Comparison of ENCODE assay signal across 27 cellular contexts in the genomic region with DNA sequence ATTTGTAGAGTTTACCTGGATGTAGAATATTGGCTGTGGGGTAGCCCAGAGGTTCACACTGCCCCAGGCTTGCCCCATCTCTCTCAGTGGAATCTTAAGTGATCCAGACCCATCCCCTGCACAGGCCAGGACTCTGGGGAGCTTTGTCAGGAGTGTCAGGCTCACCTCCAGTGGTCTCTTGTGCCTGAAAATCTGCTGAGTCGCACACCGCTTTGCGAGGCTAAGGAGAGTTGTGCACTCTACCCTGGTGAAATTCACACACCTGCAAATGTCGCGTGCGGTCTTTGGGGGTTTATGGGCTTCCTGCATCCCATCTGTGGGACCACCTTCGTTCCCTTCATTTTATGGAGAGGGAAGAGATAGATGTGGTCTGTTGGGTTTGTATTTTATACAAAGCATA.
DNase-seq lines count a peak whose midpoint lies in the region; ATAC-seq, FAIRE-seq and TF ChIP-seq lines count a peak whose summit lies in the region.
"Had no signal": no experiment of that assay in that cellular context is flagged by ENCODE, and none has a peak within 500 bp of the region (broad histone marks: within the 10 kb centered on the region; RNA-seq: fewer than 3 reads in every experiment).

No MANE protein-coding gene starts in this region.

- H3K4me3 ChIP-seq in HUES6 (ENCODE audit: low read depth, low read length) = no peak overlapping the region
- no peak overlapping the region for H3K4me3 ChIP-seq in H1 (ENCODE audit: extremely low read depth in 1 of 4, insufficient read depth in 2 of 4, low read depth in 3 of 4, low read length in 4 of 4)
- peak overlapping the region in 2 of 3 donors; percentile 39 to 50 for H3K4me3 ChIP-seq in right lobe of liver
- peak overlapping the region; percentile 29 for H3K4me3 ChIP-seq in rectal smooth muscle tissue (ENCODE audit: low read length)
- H3K4me3 ChIP-seq: MG63, tibial nerve had no signal

- peaks cover 2% of the 10 kb centered on the region; the same call in 1 of the 2 replicates for H3K79me1 ChIP-seq in H1 (ENCODE audit: low read depth, low read length)

- no peaks in the 10 kb centered on the region for H3K4me1 Mint-ChIP-seq in natural killer cell treated with Interleukin-12 subunit alpha and Interleukin-12 subunit beta and Interleukin-15 and Interleukin-18, amount 100 ng/mL, for 72 hours (ENCODE audit: low read depth in 2 of 2)
- H3K4me1 Mint-ChIP-seq: activated CD4-positive, alpha-beta T cell treated with anti-CD3 and anti-CD28 coated beads, Interleukin-2, amount 10 ng/mL, durations not matched to agents 7 days and 5 days; CD4-positive, CD25-positive, alpha-beta regulatory T cell; IgD-negative memory B cell; naive thymus-derived CD8-positive, alpha-beta T cell; T-cell had no signal

- no peak overlapping the region for H3K4me3 Mint-ChIP-seq in natural killer cell treated with Interleukin-12 subunit alpha and Interleukin-12 subunit beta and Interleukin-15 and Interleukin-18, amount 100 ng/mL, for 72 hours
- H3K4me3 Mint-ChIP-seq: activated CD4-positive, alpha-beta T cell treated with anti-CD3 and anti-CD28 coated beads, Interleukin-2, amount 10 ng/mL, durations not matched to agents 7 days and 5 days; CD4-positive, CD25-positive, alpha-beta regulatory T cell; IgD-negative memory B cell; naive thymus-derived CD8-positive, alpha-beta T cell; T-cell had no signal

- no peak overlapping the region for H4K8ac ChIP-seq in H1 (ENCODE audit: extremely low read depth, insufficient read depth, low read length)

- H3K9me3 ChIP-seq in HUES6 (ENCODE audit: control insufficient read depth, insufficient read depth, low read depth, low read length) (no peaks in the 10 kb centered on the region), H1 (ENCODE audit: insufficient read depth in 2 of 2, low read depth in 1 of 2, low read length in 1 of 2) (no peaks in the 10 kb centered on the region), right lobe of liver (no peaks in the 10 kb centered on the region)
- H3K9me3 ChIP-seq: MG63, tibial nerve had no signal

- no peak for TF ChIP-seq EP300 in H1 (IDR thresholded peaks at IDR 0.05; ENCODE audit: borderline replicate concordance in 1 of 2, low read depth in 2 of 2, low read length in 2 of 2)

- no peak for FAIRE-seq in H1 (lab: Jason Lieb, UNC)
- FAIRE-seq: G401.6 had no signal

- H3K9me3 Mint-ChIP-seq in natural killer cell treated with Interleukin-12 subunit alpha and Interleukin-12 subunit beta and Interleukin-15 and Interleukin-18, amount 100 ng/mL, for 72 hours = no peaks in the 10 kb centered on the region
- H3K9me3 Mint-ChIP-seq: activated CD4-positive, alpha-beta T cell treated with anti-CD3 and anti-CD28 coated beads, Interleukin-2, amount 10 ng/mL, durations not matched to agents 7 days and 5 days; CD4-positive, CD25-positive, alpha-beta regulatory T cell; IgD-negative memory B cell; naive thymus-derived CD8-positive, alpha-beta T cell; T-cell had no signal

- H3K27me3 ChIP-seq in HUES6 (ENCODE audit: control insufficient read depth, insufficient read depth, low read length) (no peaks in the 10 kb centered on the region), H1 (replicated peaks in 1 of 4; ENCODE audit: control insufficient read depth in 3 of 4, extremely low read depth in 1 of 4, insufficient read depth in 3 of 4, low read length in 3 of 4) (no peaks in the 10 kb centered on the region), right lobe of liver (no peaks in the 10 kb centered on the region), rectal smooth muscle tissue (ENCODE audit: control insufficient read depth, insufficient read depth, low read length) (no peaks in the 10 kb centered on the region)
- H3K27me3 ChIP-seq: brain microvascular endothelial cell, MG63, tibial nerve had no signal

- CTCF ChIA-PET in H1 (lab: Charles Lee; ENCODE audit: partially characterized antibody) = interaction anchor here (0.6 to 1.0 kb wide), 2 partner anchors 35 to 127 kb away, joined by 3 read pairs; no protein-coding TSS in a partner anchor

- no peak for TF ChIP-seq RAD21 in H1 (IDR thresholded peaks at IDR 0.05 in 1 of 2, conservative IDR thresholded peaks at IDR 0.05 in 1 of 2; ENCODE audit: low read depth in 2 of 2, low read length in 2 of 2)

- H3K27ac Mint-ChIP-seq in natural killer cell treated with Interleukin-12 subunit alpha and Interleukin-12 subunit beta and Interleukin-15 and Interleukin-18, amount 100 ng/mL, for 72 hours = no peak overlapping the region
- H3K27ac Mint-ChIP-seq: activated CD4-positive, alpha-beta T cell treated with anti-CD3 and anti-CD28 coated beads, Interleukin-2, amount 10 ng/mL, durations not matched to agents 7 days and 5 days; CD4-positive, CD25-positive, alpha-beta regulatory T cell; IgD-negative memory B cell; naive thymus-derived CD8-positive, alpha-beta T cell; T-cell had no signal

- POLR2A ChIA-PET in H1 (lab: Charles Lee; ENCODE audit: partially characterized antibody) = no interaction called here

- 96% methylated on average over 7 of the region's 7 CpGs; no CpG with 5 or more reads in 1 of the 2 experiments for WGBS in H1 (ENCODE audit: extremely low coverage in 1 of 2, insufficient coverage in 1 of 2, insufficient read length in 1 of 2, insufficient replicate concordance in 2 of 2, low coverage in 1 of 2, low lambda C conversion rate in 2 of 2, missing lambda C conversion rate in 1 of 2), 2 experiments
- 83% methylated on average over 1 of the region's 7 CpGs for WGBS in right lobe of liver (ENCODE audit: insufficient coverage, low coverage, low lambda C conversion rate, missing lambda C conversion rate)

- no peak overlapping the region for H2BK120ac ChIP-seq in H1 (replicated peaks; ENCODE audit: low read depth, low read length)

- no peak overlapping the region for H4K91ac ChIP-seq in H1 (replicated peaks; ENCODE audit: insufficient read length, low read length)

- no peak overlapping the region; the same call in 1 of the 2 replicates for H2BK12ac ChIP-seq in H1 (ENCODE audit: low read depth, low read length)

- peaks cover 0 to 1% of the 10 kb centered on the region in 2 experiments for H4K20me1 ChIP-seq in H1 (replicated peaks in 1 of 2; ENCODE audit: control insufficient read depth in 1 of 2, insufficient read depth in 2 of 2, low read length in 2 of 2)

- no peak overlapping the region for H2BK15ac ChIP-seq in H1 (ENCODE audit: low read length)

- H3K23ac ChIP-seq in H1 (ENCODE audit: insufficient read length) = no peak overlapping the region

- no peak overlapping the region for H3K14ac ChIP-seq in H1 (ENCODE audit: insufficient read length)

- no peaks in the 10 kb centered on the region for H3K23me2 ChIP-seq in H1 (ENCODE audit: low read depth, low read length)

- no peak overlapping the region for H3K4ac ChIP-seq in H1 (replicated peaks; ENCODE audit: insufficient read length, low read depth, low read length)

- H3K56ac ChIP-seq in H1 (replicated peaks; ENCODE audit: insufficient read length, low read depth, low read length) = no peak overlapping the region

- H3K36me3 ChIP-seq in HUES6 (ENCODE audit: control insufficient read depth, insufficient read depth, low read length) (peaks cover 59% of the 10 kb centered on the region), H1 (ENCODE audit: control insufficient read depth in 2 of 4, insufficient read depth in 4 of 4, low read length in 3 of 4) (peaks cover 2 to 43% (median 10%) of the 10 kb centered on the region in 4 experiments; a peak in 6 of 8 replicates), right lobe of liver (peaks cover 0 to 5% (median 0%) of the 10 kb centered on the region in 4 donors), rectal smooth muscle tissue (ENCODE audit: control insufficient read depth, insufficient read depth, low read length) (no peaks in the 10 kb centered on the region)
- H3K36me3 ChIP-seq: brain microvascular endothelial cell, MG63 had no signal

- intact Hi-C loops in right lobe of liver (cut with DNase I) = no loop called here

- peaks cover 0 to 15% of the 10 kb centered on the region in 2 experiments; a peak in 2 of 4 replicates for H3K79me2 ChIP-seq in H1 (ENCODE audit: control insufficient read depth in 1 of 2, insufficient read depth in 2 of 2, low read length in 2 of 2)

- no peak overlapping the region for H4K5ac ChIP-seq in H1 (ENCODE audit: insufficient read length, low read depth, low read length)

- 0 out of 2 replicates have a peak overlapping the region, but pooled peaks have one; percentile 49 for H2BK5ac ChIP-seq in H1 (ENCODE audit: low read depth, low read length)

- H3K9ac ChIP-seq in HUES6 (ENCODE audit: low read length) (no peak overlapping the region), H1 (replicated peaks in 1 of 4; ENCODE audit: extremely low read depth in 1 of 4, low read depth in 3 of 4, low read length in 3 of 4) (no peak overlapping the region), rectal smooth muscle tissue (ENCODE audit: low read length) (no peak overlapping the region)
- H3K9ac ChIP-seq: parathyroid adenoma had no signal

- no peak overlapping the region; the same call in 1 of the 2 replicates for H3K18ac ChIP-seq in H1 (ENCODE audit: extremely low read depth, low read length)

- H3K27ac ChIP-seq in HUES6 (ENCODE audit: low read depth, low read length) (peak overlapping the region; percentile 67), H1 (ENCODE audit: low read depth, low read length) (no peak overlapping the region), right lobe of liver (peak overlapping the region; percentile 52 to 90 (median 89)), rectal smooth muscle tissue (ENCODE audit: low read depth, low read length) (no peak overlapping the region)
- H3K27ac ChIP-seq: brain microvascular endothelial cell, parathyroid adenoma had no signal

- TF ChIP-seq CTCF in H1 (IDR thresholded peaks at IDR 0.05; ENCODE audit: control extremely low read depth in 1 of 3, insufficient read depth in 1 of 3, low read depth in 1 of 3, low read length in 3 of 3) (no peak), right lobe of liver (IDR thresholded peaks at IDR 0.05) (no peak)

- H3K4me1 ChIP-seq in HUES6 (ENCODE audit: control insufficient read depth, insufficient read depth, low read length) (peaks cover 21% of the 10 kb centered on the region), H1 (replicated peaks in 1 of 4; ENCODE audit: control insufficient read depth in 3 of 4, insufficient read depth in 4 of 4, low read length in 3 of 4) (peaks cover 0 to 4% (median 0%) of the 10 kb centered on the region in 4 experiments; a peak in 1 of 7 replicates), right lobe of liver (peaks cover 0 to 32% (median 4%) of the 10 kb centered on the region in 4 donors), rectal smooth muscle tissue (ENCODE audit: control insufficient read depth, insufficient read depth, low read length) (no peaks in the 10 kb centered on the region)
- H3K4me1 ChIP-seq: parathyroid adenoma had no signal

- no peak for DNase-seq in H1 (ENCODE audit: low read depth in 1 of 2, low spot score in 2 of 2)
- DNase-seq in right lobe of liver = no peak
- DNase-seq in kidney tubule cell (ENCODE audit: low spot score) = no peak
- DNase-seq in NCI-H146 treated with DMSO at 0.1 percent for 48 hours (lab: John Stamatoyannopoulos, UW; ENCODE audit: unreplicated experiment) = no peak
- DNase-seq in natural killer cell treated with Interleukin-12 subunit alpha and Interleukin-12 subunit beta and Interleukin-15 and Interleukin-18, amount 100 ng/mL, for 72 hours (ENCODE audit: low spot score) = no peak
- DNase-seq in NCI-H1417 treated with DMSO at 0.1 percent for 48 hours (lab: John Stamatoyannopoulos, UW) = no peak
- DNase-seq: activated CD4-positive, alpha-beta T cell treated with anti-CD3 and anti-CD28 coated beads, Interleukin-2, amount 10 ng/mL, durations not matched to agents 7 days and 5 days; activated effector memory CD4-positive, alpha-beta T cell treated with anti-CD3 and anti-CD28 coated beads, Interleukin-2, amount 50 U/mL, for 16 hours; brain microvascular endothelial cell; CD4-positive, CD25-positive, alpha-beta regulatory T cell; cortex of kidney; DMS 273 treated with DMSO at 0.1 percent for 48 hours; erythroblast; foreskin melanocyte; MG63; naive thymus-derived CD8-positive, alpha-beta T cell; NCI-H1694 treated with DMSO at 0.1 percent for 48 hours; NCI-H748 treated with DMSO at 0.1 percent for 48 hours; SHP77 treated with DMSO at 0.1 percent for 48 hours; stimulated activated naive CD4-positive, alpha-beta T cell; T-cell had no signal

- peak; percentile 5 to 31 (median 17) for ATAC-seq in right lobe of liver
- no peak for ATAC-seq in natural killer cell treated with Interleukin-12 subunit alpha and Interleukin-12 subunit beta and Interleukin-15 and Interleukin-18, amount 100 ng/mL, for 72 hours
- ATAC-seq: naive thymus-derived CD8-positive, alpha-beta T cell; T-cell had no signal

- TF ChIP-seq POLR2A in H1 (IDR thresholded peaks at IDR 0.05; ENCODE audit: control extremely low read depth in 1 of 2, low read depth in 2 of 2, low read length in 2 of 2) (no peak), right lobe of liver (IDR thresholded peaks at IDR 0.05) (no peak)

- no peak overlapping the region for H2BK20ac ChIP-seq in H1 (ENCODE audit: low read length)

- no peak overlapping the region for H2AK5ac ChIP-seq in H1 (ENCODE audit: low read depth, low read length)

- no peak overlapping the region for H3K4me2 ChIP-seq in H1 (ENCODE audit: insufficient read depth in 1 of 2, low read depth in 2 of 2, low read length in 2 of 2)

- H2AFZ ChIP-seq in H1 (ENCODE audit: low read length) = no peak overlapping the region
- H2AFZ ChIP-seq: parathyroid adenoma had no signal

- no peaks in the 10 kb centered on the region for H3K36me3 Mint-ChIP-seq in natural killer cell treated with Interleukin-12 subunit alpha and Interleukin-12 subunit beta and Interleukin-15 and Interleukin-18, amount 100 ng/mL, for 72 hours
- H3K36me3 Mint-ChIP-seq: CD4-positive, CD25-positive, alpha-beta regulatory T cell; naive thymus-derived CD8-positive, alpha-beta T cell had no signal

- H3K27me3 Mint-ChIP-seq in natural killer cell treated with Interleukin-12 subunit alpha and Interleukin-12 subunit beta and Interleukin-15 and Interleukin-18, amount 100 ng/mL, for 72 hours = peaks cover 9 to 10% of the 10 kb centered on the region in 2 donors
- H3K27me3 Mint-ChIP-seq: IgD-negative memory B cell had no signal

Comparison
In these comparisons a context has a peak if more than half of its experiments do, and no peak if none do; other contexts are left out.
1. H3K27ac ChIP-seq: peak in HUES6 (single experiment) and right lobe of liver (3 of 3); none in H1 (single experiment) and rectal smooth muscle tissue (single experiment).
2. H3K4me3 ChIP-seq: peak in right lobe of liver (2 of 3) and rectal smooth muscle tissue (single experiment); none in HUES6 (single experiment) and H1 (0 of 4).
3. ATAC-seq: peak in right lobe of liver (4 of 4); none in natural killer cell treated with Interleukin-12 subunit alpha and Interleukin-12 subunit beta and Interleukin-15 and Interleukin-18, amount 100 ng/mL, for 72 hours (0 of 2).